In genomic region chr13:52070929-52071523, GRCh38 we compare ENCODE assay signal across 9 cellular contexts. TPM values are rescaled to one million over a fixed set of nuclear protein-coding genes. Genes with fewer than 3 reads are reported as not detected.
DNase-seq lines count a peak whose midpoint lies in the region; ATAC-seq and TF ChIP-seq lines count a peak whose summit lies in the region.
"Had no signal": no experiment of that assay in that cellular context is flagged by ENCODE, and none has a peak within 500 bp of the region (broad histone marks: within the 10 kb centered on the region; RNA-seq: fewer than 3 reads in every experiment).

No MANE protein-coding gene starts in this region.

- CTCF ChIA-PET in SK-N-SH (lab: Yijun Ruan, JAX): interaction anchor here (1.6 to 1.8 kb wide), 2 partner anchors 56 to 57 kb away, joined by 4 to 11 read pairs; partner anchors contain the start of gene NEK5

- H3K79me2 ChIP-seq in SK-N-SH (ENCODE audit: insufficient read depth): no peaks in the 10 kb centered on the region

- no peaks in the 10 kb centered on the region for H3K27me3 ChIP-seq in SK-N-SH (ENCODE audit: insufficient read depth)

- H3K4me1 ChIP-seq in SK-N-SH (ENCODE audit: control insufficient read depth in 1 of 2, insufficient read depth in 2 of 2, low read depth in 1 of 2, low read length in 1 of 2): no peaks in the 10 kb centered on the region

- no peaks in the 10 kb centered on the region for H3K36me3 ChIP-seq in SK-N-SH (replicated peaks in 1 of 2; ENCODE audit: control insufficient read depth in 1 of 2, insufficient read depth in 2 of 2, low read length in 1 of 2)

- no peak for TF ChIP-seq EP300 in SK-N-SH (IDR thresholded peaks at IDR 0.05; ENCODE audit: borderline replicate concordance in 1 of 2, low read depth in 1 of 2, low read length in 1 of 2)

- no peak overlapping the region for H3K9ac ChIP-seq in SK-N-SH

- no peak overlapping the region for H3K4me2 ChIP-seq in SK-N-SH

- H2AFZ ChIP-seq in SK-N-SH (ENCODE audit: low read depth): no peak overlapping the region

- H3K27ac ChIP-seq in SK-N-SH (ENCODE audit: low read depth in 2 of 2, low read length in 1 of 2): no peak overlapping the region

- H3K9me3 ChIP-seq in SK-N-SH: no peaks in the 10 kb centered on the region; the same call in none of the 2 replicates

- TF ChIP-seq CTCF in AG09309 (IDR thresholded peaks at IDR 0.05; ENCODE audit: control insufficient read depth, insufficient read depth, low read depth, low read length, missing control alignments) (peak; percentile 35), GM12873 (IDR thresholded peaks at IDR 0.05; ENCODE audit: insufficient read depth, low read depth, low read length, missing control alignments) (peak; percentile 30), SK-N-SH (IDR thresholded peaks at IDR 0.05) (peak; percentile 36)

- H3F3A ChIP-seq in SK-N-SH (replicated peaks; ENCODE audit: insufficient read depth): no peaks in the 10 kb centered on the region

- no peaks in the 10 kb centered on the region for H3K9me2 ChIP-seq in SK-N-SH

- no peak for ATAC-seq in HG02870 (IDR thresholded peaks at IDR 0.05; ENCODE audit: unreplicated experiment)

- peak; percentile 50 for TF ChIP-seq RAD21 in SK-N-SH (IDR thresholded peaks at IDR 0.05; ENCODE audit: low read length)

- POLR2A ChIA-PET in SK-N-SH (lab: Yijun Ruan, JAX): no interaction called here

- no peaks in the 10 kb centered on the region for H4K20me1 ChIP-seq in SK-N-SH (ENCODE audit: insufficient read depth)

- WGBS in SK-N-SH (ENCODE audit: low lambda C conversion rate): 32% methylated on average over 1 of the region's 1 CpG

- DNase-seq in AG09309 (ENCODE audit: low read depth) (peak; percentile 11), SK-N-SH (peak; percentile 36), fibroblast of peridontal ligament (ENCODE audit: extremely low read depth) (peak; percentile 24), hypothalamus (lab: John Stamatoyannopoulos, UW) (no peak), NCI-H226 (no peak), Kasumi-1 (lab: John Stamatoyannopoulos, UW) (no peak)
- DNase-seq: stimulated activated naive CD4-positive, alpha-beta T cell treated with Interleukin-2 at 50 U/mL for 16 hours had no signal

- no peak overlapping the region for H3K4me3 ChIP-seq in AG09309 (ENCODE audit: control insufficient read depth, low read depth, low read length)
- no peak overlapping the region for H3K4me3 ChIP-seq in SK-N-SH (ENCODE audit: low read depth in 2 of 2, low read length in 1 of 2)

TF ChIP-seq in SK-N-SH, 30 proteins besides CTCF, POLR2A, EP300 and RAD21:
- peak; percentile 36; the same call in 1 of the 2 replicates for TF ChIP-seq SMC3 (IDR thresholded peaks at IDR 0.05; ENCODE audit: low read depth, low read length)
- TF ChIP-seq PBX3 (IDR thresholded peaks at IDR 0.05): no peak
TF ChIP-seq in SK-N-SH: peak in this region for 1.

RNA-seq across cellular contexts. Expression of gene UTP14C, which starts 46.5 kb away (rescaled TPM):
- 5.1 and 7.0 TPM in 2 replicates for polyA plus RNA-seq in SK-N-SH (2012; rRNA removed)
- polyA plus RNA-seq in SK-N-SH (2012; cell fraction: cytosol; rRNA removed): 7.7 and 8.3 TPM in 2 replicates
- polyA plus RNA-seq in SK-N-SH (2012; cell fraction: nucleus; rRNA removed): 2.0 and 4.8 TPM in 2 replicates

RNA-seq across cellular contexts. Expression of gene NEK5, which starts 57.8 kb away (rescaled TPM):
- 0.07 and 0.13 TPM in 2 replicates for polyA plus RNA-seq in SK-N-SH (2012; rRNA removed)
- 0.13 and 0.14 TPM in 2 replicates for polyA plus RNA-seq in SK-N-SH (2012; cell fraction: cytosol; rRNA removed)
- polyA plus RNA-seq in SK-N-SH (2012; cell fraction: nucleus; rRNA removed): 0.13 and 0.32 TPM in 2 replicates

RNA-seq across cellular contexts. Expression of gene ALG11, which starts 58.8 kb away (rescaled TPM):
- 5.0 and 8.6 TPM in 2 replicates for polyA plus RNA-seq in SK-N-SH (2012; rRNA removed)
- 7.6 and 9.2 TPM in 2 replicates for polyA plus RNA-seq in SK-N-SH (2012; cell fraction: cytosol; rRNA removed)
- polyA plus RNA-seq in SK-N-SH (2012; cell fraction: nucleus; rRNA removed): 3.1 and 7.4 TPM in 2 replicates

RNA-seq across cellular contexts. Expression of gene ATP7B, which starts 59.8 kb away (rescaled TPM):
- polyA plus RNA-seq in SK-N-SH (2012; rRNA removed): 4.4 and 5.1 TPM in 2 replicates
- 2.5 and 3.7 TPM in 2 replicates for polyA plus RNA-seq in SK-N-SH (2012; cell fraction: cytosol; rRNA removed)
- polyA plus RNA-seq in SK-N-SH (2012; cell fraction: nucleus; rRNA removed): 11.2 and 15.2 TPM in 2 replicates

Comparison
In these comparisons a context has a peak if more than half of its experiments do, and no peak if none do; other contexts are left out.
1. DNase-seq: peak in AG09309 (single experiment), SK-N-SH (single experiment) and fibroblast of peridontal ligament (single experiment); none in hypothalamus (0 of 51), NCI-H226 (single experiment) and Kasumi-1 (0 of 2).
2. Peak in every context shown above with its lines, with median percentiles within 50 percentile points of each other: CTCF ChIP-seq.